ENCODE assay signal across 1 cellular context in genomic region chr10:43623351-43623750, GRCh38.
TF ChIP-seq lines count a peak whose summit lies in the region.

No MANE protein-coding gene starts in this region.

TF ChIP-seq in IMR-90, 13 proteins besides CTCF, POLR2A, EP300 and RAD21:
- no peak for TF ChIP-seq FOS (IDR thresholded peaks at IDR 0.05; ENCODE audit: low read depth, low read length)
- no peak for TF ChIP-seq RFX5 (IDR thresholded peaks at IDR 0.05; ENCODE audit: low read depth, low read length)
- no peak for TF ChIP-seq ELK1 (IDR thresholded peaks at IDR 0.05; ENCODE audit: borderline replicate concordance, low read depth, low read length)
- no peak for TF ChIP-seq USF2 (IDR thresholded peaks at IDR 0.05; ENCODE audit: low read depth, low read length)
- no peak for TF ChIP-seq NFE2L2 (IDR thresholded peaks at IDR 0.05; ENCODE audit: low read depth, low read length)
- no peak for TF ChIP-seq RCOR1 (IDR thresholded peaks at IDR 0.05; ENCODE audit: insufficient replicate concordance, low read length)
- TF ChIP-seq MAZ (IDR thresholded peaks at IDR 0.05; ENCODE audit: borderline replicate concordance, low read depth, low read length), result no peak
